In the genomic region with DNA sequence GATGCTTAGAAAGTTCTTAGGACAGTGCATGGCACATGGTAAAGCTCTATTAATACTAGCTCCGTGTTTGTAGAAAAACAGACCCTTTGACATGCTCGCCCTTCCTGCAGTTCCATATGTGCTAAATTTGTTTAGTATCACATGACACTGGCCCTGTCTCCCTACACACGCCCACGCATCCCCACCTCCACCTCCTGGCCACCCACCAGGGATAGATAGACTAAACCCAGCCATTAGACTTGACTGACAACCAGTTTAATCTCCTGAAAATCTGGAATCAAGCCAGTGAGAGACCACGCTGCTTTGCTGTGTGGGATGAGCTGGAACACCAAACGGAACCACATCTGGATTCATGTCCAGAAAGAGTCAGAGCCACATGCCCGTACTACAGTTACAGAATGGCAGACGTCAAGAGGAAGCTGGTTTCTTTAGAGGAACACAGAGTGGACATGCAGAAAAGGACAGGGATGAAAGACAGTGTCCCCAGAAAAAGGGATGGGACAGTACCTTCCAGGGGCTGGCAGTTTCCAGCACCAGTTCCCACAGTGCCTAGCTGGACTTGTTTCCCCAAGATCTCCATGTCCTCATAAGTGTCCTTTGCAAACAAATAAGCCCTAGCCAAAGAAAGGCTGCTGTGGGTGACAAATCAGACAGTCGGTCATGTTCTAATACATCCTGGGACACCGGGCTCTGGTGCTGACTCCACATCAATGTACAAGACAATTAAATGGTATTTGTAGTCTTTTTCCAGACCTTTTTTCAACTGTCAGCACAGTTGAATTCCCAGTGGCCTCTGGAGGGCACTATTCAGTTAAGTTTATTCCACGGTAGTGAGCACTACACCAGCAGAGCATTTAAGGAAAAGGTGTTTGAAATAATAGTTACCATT, we compare ENCODE assay signal across 1 cellular context.
TF ChIP-seq lines count a peak whose summit lies in the region.

No MANE protein-coding gene starts in this region.

TF ChIP-seq in HEK293, 187 proteins besides CTCF, POLR2A, EP300 and RAD21 (continued from another document):
- TF ChIP-seq, protein P1, sequence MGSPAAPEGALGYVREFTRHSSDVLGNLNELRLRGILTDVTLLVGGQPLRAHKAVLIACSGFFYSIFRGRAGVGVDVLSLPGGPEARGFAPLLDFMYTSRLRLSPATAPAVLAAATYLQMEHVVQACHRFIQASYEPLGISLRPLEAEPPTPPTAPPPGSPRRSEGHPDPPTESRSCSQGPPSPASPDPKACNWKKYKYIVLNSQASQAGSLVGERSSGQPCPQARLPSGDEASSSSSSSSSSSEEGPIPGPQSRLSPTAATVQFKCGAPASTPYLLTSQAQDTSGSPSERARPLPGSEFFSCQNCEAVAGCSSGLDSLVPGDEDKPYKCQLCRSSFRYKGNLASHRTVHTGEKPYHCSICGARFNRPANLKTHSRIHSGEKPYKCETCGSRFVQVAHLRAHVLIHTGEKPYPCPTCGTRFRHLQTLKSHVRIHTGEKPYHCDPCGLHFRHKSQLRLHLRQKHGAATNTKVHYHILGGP (tag by site-specific recombination; IDR thresholded peaks at IDR 0.05) = no peak
- peak; percentile 98 for TF ChIP-seq EGR2 (tag by site-specific recombination; IDR thresholded peaks at IDR 0.05; ENCODE audit: low read depth)
- peak; percentile 65 for TF ChIP-seq ZBTB17 (tag by site-specific recombination; IDR thresholded peaks at IDR 0.05)
- TF ChIP-seq FEZF1 (tag by site-specific recombination; IDR thresholded peaks at IDR 0.05) = no peak
- TF ChIP-seq ZNF654 (tag by site-specific recombination; IDR thresholded peaks at IDR 0.05; ENCODE audit: low read depth) = peak; percentile 92
- TF ChIP-seq BCL11A (tag by site-specific recombination; IDR thresholded peaks at IDR 0.05; ENCODE audit: low read depth) = no peak
- no peak for TF ChIP-seq SCRT2 (tag by site-specific recombination; IDR thresholded peaks at IDR 0.05)
- TF ChIP-seq, protein P2, sequence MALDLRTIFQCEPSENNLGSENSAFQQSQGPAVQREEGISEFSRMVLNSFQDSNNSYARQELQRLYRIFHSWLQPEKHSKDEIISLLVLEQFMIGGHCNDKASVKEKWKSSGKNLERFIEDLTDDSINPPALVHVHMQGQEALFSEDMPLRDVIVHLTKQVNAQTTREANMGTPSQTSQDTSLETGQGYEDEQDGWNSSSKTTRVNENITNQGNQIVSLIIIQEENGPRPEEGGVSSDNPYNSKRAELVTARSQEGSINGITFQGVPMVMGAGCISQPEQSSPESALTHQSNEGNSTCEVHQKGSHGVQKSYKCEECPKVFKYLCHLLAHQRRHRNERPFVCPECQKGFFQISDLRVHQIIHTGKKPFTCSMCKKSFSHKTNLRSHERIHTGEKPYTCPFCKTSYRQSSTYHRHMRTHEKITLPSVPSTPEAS (tag by site-specific recombination; IDR thresholded peaks at IDR 0.05) = no peak
TF ChIP-seq in HEK293: peak in this region for 12.
